Comparison of ENCODE assay signal across 1 cellular context in genomic region chr1:63892632-63893395, GRCh38.
TF ChIP-seq lines count a peak whose summit lies in the region.

No MANE protein-coding gene starts in this region.

TF ChIP-seq in GM23338, 12 proteins besides CTCF, POLR2A, EP300 and RAD21 (continued from another document):
- TF ChIP-seq ZNF331 (CRISPR knock-in tag; IDR thresholded peaks at IDR 0.05; ENCODE audit: low read depth), result no peak
- no peak for TF ChIP-seq CREB1 (CRISPR knock-in tag; IDR thresholded peaks at IDR 0.05; ENCODE audit: low read depth)
- TF ChIP-seq REST (IDR thresholded peaks at IDR 0.05; ENCODE audit: unreplicated experiment), result no peak
- no peak for TF ChIP-seq EZH2phosphoT487 (IDR thresholded peaks at IDR 0.05; ENCODE audit: unreplicated experiment)
- TF ChIP-seq ZNF114 (CRISPR knock-in tag; IDR thresholded peaks at IDR 0.05), result no peak
- TF ChIP-seq POLR2AphosphoS5 (IDR thresholded peaks at IDR 0.05; ENCODE audit: low read depth), result no peak
- TF ChIP-seq STAT1 (IDR thresholded peaks at IDR 0.05; ENCODE audit: unreplicated experiment), result no peak
- no peak for TF ChIP-seq ETS1 (IDR thresholded peaks at IDR 0.05)
- no peak for TF ChIP-seq EZH2 (IDR thresholded peaks at IDR 0.05; ENCODE audit: low read depth, unreplicated experiment)
- TF ChIP-seq JUNB (IDR thresholded peaks at IDR 0.05; ENCODE audit: unreplicated experiment), result no peak
- TF ChIP-seq NANOG (IDR thresholded peaks at IDR 0.05; ENCODE audit: borderline replicate concordance), result no peak
